7 cellular contexts compared by ENCODE assay signal in the genomic region with DNA sequence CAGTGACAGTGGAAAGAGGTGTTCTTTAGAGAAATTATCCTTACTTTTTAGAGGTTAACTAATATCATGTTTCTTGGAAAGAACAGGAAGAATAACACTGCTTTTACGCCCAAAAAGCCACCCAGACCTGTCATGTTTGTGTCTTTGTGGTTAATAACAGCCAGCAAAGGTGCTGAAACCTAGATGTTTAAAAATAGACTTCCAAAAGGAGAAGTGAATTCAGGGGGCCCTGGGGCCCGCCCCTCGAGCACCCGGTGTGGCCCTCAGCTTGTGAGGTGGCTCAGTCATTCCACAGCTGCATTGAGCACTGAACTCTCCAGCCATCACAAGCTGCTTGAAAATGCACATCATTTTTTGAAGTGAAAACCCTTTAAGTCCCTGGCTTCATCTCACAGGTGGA. TPM values are rescaled to one million over a fixed set of nuclear protein-coding genes. Genes with fewer than 3 reads are reported as not detected.
DNase-seq lines count a peak whose midpoint lies in the region; ATAC-seq lines count a peak whose summit lies in the region.

No MANE protein-coding gene starts in this region.

- H3K27ac Mint-ChIP-seq in naive B cell, result peak overlapping the region; percentile 90 to 98 (median 98)

- H3K36me3 Mint-ChIP-seq in naive B cell, result peaks cover 14 to 28% of the 10 kb centered on the region in 2 donors

- no peaks in the 10 kb centered on the region for H3K9me3 Mint-ChIP-seq in naive B cell

- DNase-seq in naive B cell, result peak; percentile 93
- no peak for DNase-seq in COLO668 (lab: John Stamatoyannopoulos, UW; ENCODE audit: unreplicated experiment)
- DNase-seq in ureter (ENCODE audit: low spot score), result no peak
- DNase-seq in nucleus accumbens (lab: John Stamatoyannopoulos, UW), result no peak

- H3K27me3 Mint-ChIP-seq in naive B cell, result no peaks in the 10 kb centered on the region

- peak overlapping the region; percentile 59 to 94 (median 86) for H3K4me3 Mint-ChIP-seq in naive B cell

- ATAC-seq in GM18870 (IDR thresholded peaks at IDR 0.05; ENCODE audit: unreplicated experiment) (peak; percentile 49), GM21576 (IDR thresholded peaks at IDR 0.05; ENCODE audit: unreplicated experiment) (peak; percentile 73), HG03565 (IDR thresholded peaks at IDR 0.05; ENCODE audit: unreplicated experiment) (peak; percentile 66), naive B cell (ENCODE audit: low read depth in 2 of 2) (peak; percentile 85 to 88)

- peaks cover 45 to 70% (median 51%) of the 10 kb centered on the region in 3 donors for H3K4me1 Mint-ChIP-seq in naive B cell

RNA-seq across cellular contexts. Expression of gene AMN, which starts 20.8 kb away (rescaled TPM):
- polyA plus RNA-seq in naive B cell (ENCODE audit: low read depth in 6 of 6), result 1 to 10 TPM; 1.8 to 5.7 (median 2.4) TPM
- total RNA-seq in ureter, result 3.2 TPM
